14 cellular contexts compared by ENCODE assay signal in the genomic region with DNA sequence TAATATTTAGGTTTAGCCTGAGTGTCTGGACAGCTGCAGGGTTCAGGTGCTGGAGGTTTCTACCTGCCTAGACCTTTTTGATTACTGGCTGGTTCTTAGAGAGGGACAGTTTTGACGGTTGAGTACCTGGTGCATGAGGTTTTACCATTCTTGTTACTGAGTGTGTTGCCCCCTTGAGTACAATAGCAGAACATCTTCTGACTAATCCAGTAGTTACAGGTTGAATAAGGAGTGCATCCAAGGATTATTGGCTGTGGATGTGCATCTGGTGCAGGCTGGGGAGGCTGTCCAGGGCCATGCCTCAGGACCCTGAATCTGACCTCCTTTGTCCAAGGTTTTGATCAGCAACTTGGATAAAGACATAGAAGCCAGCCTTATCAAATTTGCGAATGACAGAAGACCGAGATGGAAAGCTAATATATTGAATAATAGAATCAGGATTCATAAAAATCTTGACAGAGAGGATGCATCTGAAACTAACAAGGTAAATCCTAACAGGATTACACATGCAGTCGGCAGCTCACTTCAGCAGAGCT. TPM values are rescaled to one million over a fixed set of nuclear protein-coding genes. Genes with fewer than 3 reads are reported as not detected.
DNase-seq lines count a peak whose midpoint lies in the region; ATAC-seq and TF ChIP-seq lines count a peak whose summit lies in the region.
"Had no signal": no experiment of that assay in that cellular context is flagged by ENCODE, and none has a peak within 500 bp of the region (broad histone marks: within the 10 kb centered on the region; RNA-seq: fewer than 3 reads in every experiment).

No MANE protein-coding gene starts in this region.

- H3K79me2 ChIP-seq in osteoblast (ENCODE audit: insufficient read depth, low read length) = no peaks in the 10 kb centered on the region

- no peak for ATAC-seq in upper lobe of right lung
- ATAC-seq: esophagus mucosa had no signal

- H3K36me3 ChIP-seq in osteoblast (ENCODE audit: insufficient read depth, low read length) (no peaks in the 10 kb centered on the region), upper lobe of right lung (no peaks in the 10 kb centered on the region)
- H3K36me3 ChIP-seq: SJSA1 had no signal

- H3K27ac ChIP-seq in osteoblast (ENCODE audit: low read depth, low read length) = no peak overlapping the region
- H3K27ac ChIP-seq in upper lobe of right lung = no peak overlapping the region
- H3K27ac ChIP-seq: SJSA1 had no signal

- TF ChIP-seq CTCF in GM12872 (IDR thresholded peaks at IDR 0.05; ENCODE audit: insufficient read depth, low read depth, low read length) (peak; percentile 31; the same call in 2 of the 3 replicates), osteoblast (IDR thresholded peaks at IDR 0.05; ENCODE audit: extremely low read depth, low read depth, low read length) (peak; percentile 48), upper lobe of right lung (IDR thresholded peaks at IDR 0.05) (no peak)

- H3K4me2 ChIP-seq in osteoblast (ENCODE audit: insufficient read depth, low read length) = no peak overlapping the region

- H3K4me1 ChIP-seq in osteoblast (ENCODE audit: insufficient read depth, low read length) = peaks cover 21% of the 10 kb centered on the region
- H3K4me1 ChIP-seq in upper lobe of right lung = no peaks in the 10 kb centered on the region

- H4K20me1 ChIP-seq in osteoblast (ENCODE audit: insufficient read depth, low read length) = no peaks in the 10 kb centered on the region

- no peak overlapping the region for H2AFZ ChIP-seq in osteoblast (ENCODE audit: low read length)

- H3K27me3 ChIP-seq in osteoblast (ENCODE audit: insufficient read depth, low read length) (no peaks in the 10 kb centered on the region), upper lobe of right lung (no peaks in the 10 kb centered on the region)
- H3K27me3 ChIP-seq: SJSA1 had no signal

- intact Hi-C loops in upper lobe of right lung (cut with DNase I) = no loop called here

- no peak overlapping the region for H3K4me3 ChIP-seq in osteoblast (ENCODE audit: insufficient read depth, low read length)
- no peak overlapping the region for H3K4me3 ChIP-seq in upper lobe of right lung
- H3K4me3 ChIP-seq: SJSA1 had no signal

- H3K9me3 ChIP-seq in osteoblast (ENCODE audit: low read depth, low read length) = no peaks in the 10 kb centered on the region
- no peaks in the 10 kb centered on the region for H3K9me3 ChIP-seq in upper lobe of right lung

- DNase-seq in NCI-H82 treated with DMSO at 0.1 percent for 48 hours (lab: John Stamatoyannopoulos, UW; ENCODE audit: unreplicated experiment) = peak; percentile 80
- DNase-seq in ecto neural progenitor cell (ENCODE audit: low spot score) = peak; percentile 16
- DNase-seq in osteoblast (ENCODE audit: insufficient read length, low spot score, missing footprints) = no peak
- DNase-seq in upper lobe of right lung = no peak
- DNase-seq in NCI-H2081 treated with DMSO at 0.1 percent for 48 hours (lab: John Stamatoyannopoulos, UW) = no peak
- no peak for DNase-seq in NCI-H1417 treated with DMSO at 0.1 percent for 48 hours (lab: John Stamatoyannopoulos, UW)
- DNase-seq: activated CD4-positive, CD25-positive, alpha-beta regulatory T cell treated with anti-CD3 and anti-CD28 coated beads, Interleukin-2, amount 50 U/mL, for 72 hours; activated naive CD8-positive, alpha-beta T cell treated with anti-CD3 and anti-CD28 coated beads for 36 hours; Calu3; NCI-H187; small intestine had no signal

RNA-seq across cellular contexts. Expression of gene PLPP4, which starts 23.1 kb away (rescaled TPM):
- total RNA-seq in osteoblast = 8.0 and 16.5 TPM in 2 replicates
- 0.38 TPM for total RNA-seq in upper lobe of right lung
- total RNA-seq: activated naive CD8-positive, alpha-beta T cell treated with anti-CD3 and anti-CD28 coated beads for 36 hours; Calu3; esophagus mucosa had no signal

Comparison
In these comparisons a context has a peak if more than half of its experiments do, and no peak if none do; other contexts are left out.
1. DNase-seq: peak in NCI-H82 treated with DMSO at 0.1 percent for 48 hours (single experiment) and ecto neural progenitor cell (single experiment); none in osteoblast (single experiment), upper lobe of right lung (single experiment), NCI-H2081 treated with DMSO at 0.1 percent for 48 hours (single experiment) and NCI-H1417 treated with DMSO at 0.1 percent for 48 hours (single experiment).